Comparison of ENCODE assay signal across 1 cellular context in the genomic region with DNA sequence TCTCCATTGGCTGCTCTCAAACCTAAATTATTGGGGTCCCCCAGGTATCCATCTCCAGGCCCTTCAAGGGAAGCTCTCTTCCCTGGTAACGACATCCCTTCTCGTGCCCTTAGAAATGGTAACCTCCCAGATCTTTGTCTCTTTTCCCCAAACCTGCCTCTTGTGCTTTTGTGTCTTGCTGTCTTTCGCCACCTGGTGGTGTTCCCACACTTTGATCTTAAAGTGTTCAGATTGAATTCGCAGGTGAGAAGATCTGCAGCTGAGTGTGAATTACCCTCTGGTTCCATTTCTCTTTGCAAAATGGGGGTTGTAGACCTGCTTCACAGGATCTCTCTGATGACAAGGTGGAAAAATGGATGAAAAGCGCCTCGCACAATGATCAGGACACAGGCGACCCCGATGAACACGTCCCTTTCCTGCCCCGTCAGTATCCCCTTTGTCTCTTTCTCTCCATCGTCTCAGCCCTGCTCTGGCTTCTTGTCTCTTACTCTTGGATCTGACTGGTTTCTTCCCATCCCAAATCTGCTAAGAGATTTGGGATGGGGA.
TF ChIP-seq lines count a peak whose summit lies in the region.

No MANE protein-coding gene starts in this region.

TF ChIP-seq in GM12878, 131 proteins besides CTCF, POLR2A, EP300 and RAD21 (continued from another document):
- TF ChIP-seq, protein P1, sequence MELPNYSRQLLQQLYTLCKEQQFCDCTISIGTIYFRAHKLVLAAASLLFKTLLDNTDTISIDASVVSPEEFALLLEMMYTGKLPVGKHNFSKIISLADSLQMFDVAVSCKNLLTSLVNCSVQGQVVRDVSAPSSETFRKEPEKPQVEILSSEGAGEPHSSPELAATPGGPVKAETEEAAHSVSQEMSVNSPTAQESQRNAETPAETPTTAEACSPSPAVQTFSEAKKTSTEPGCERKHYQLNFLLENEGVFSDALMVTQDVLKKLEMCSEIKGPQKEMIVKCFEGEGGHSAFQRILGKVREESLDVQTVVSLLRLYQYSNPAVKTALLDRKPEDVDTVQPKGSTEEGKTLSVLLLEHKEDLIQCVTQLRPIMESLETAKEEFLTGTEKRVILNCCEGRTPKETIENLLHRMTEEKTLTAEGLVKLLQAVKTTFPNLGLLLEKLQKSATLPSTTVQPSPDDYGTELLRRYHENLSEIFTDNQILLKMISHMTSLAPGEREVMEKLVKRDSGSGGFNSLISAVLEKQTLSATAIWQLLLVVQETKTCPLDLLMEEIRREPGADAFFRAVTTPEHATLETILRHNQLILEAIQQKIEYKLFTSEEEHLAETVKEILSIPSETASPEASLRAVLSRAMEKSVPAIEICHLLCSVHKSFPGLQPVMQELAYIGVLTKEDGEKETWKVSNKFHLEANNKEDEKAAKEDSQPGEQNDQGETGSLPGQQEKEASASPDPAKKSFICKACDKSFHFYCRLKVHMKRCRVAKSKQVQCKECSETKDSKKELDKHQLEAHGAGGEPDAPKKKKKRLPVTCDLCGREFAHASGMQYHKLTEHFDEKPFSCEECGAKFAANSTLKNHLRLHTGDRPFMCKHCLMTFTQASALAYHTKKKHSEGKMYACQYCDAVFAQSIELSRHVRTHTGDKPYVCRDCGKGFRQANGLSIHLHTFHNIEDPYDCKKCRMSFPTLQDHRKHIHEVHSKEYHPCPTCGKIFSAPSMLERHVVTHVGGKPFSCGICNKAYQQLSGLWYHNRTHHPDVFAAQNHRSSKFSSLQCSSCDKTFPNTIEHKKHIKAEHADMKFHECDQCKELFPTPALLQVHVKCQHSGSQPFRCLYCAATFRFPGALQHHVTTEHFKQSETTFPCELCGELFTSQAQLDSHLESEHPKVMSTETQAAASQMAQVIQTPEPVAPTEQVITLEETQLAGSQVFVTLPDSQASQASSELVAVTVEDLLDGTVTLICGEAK (IDR thresholded peaks at IDR 0.05; ENCODE audit: borderline replicate concordance): no peak
- TF ChIP-seq, protein P2, sequence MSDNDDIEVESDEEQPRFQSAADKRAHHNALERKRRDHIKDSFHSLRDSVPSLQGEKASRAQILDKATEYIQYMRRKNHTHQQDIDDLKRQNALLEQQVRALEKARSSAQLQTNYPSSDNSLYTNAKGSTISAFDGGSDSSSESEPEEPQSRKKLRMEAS (IDR thresholded peaks at IDR 0.05; ENCODE audit: low read depth, low read length): no peak
- TF ChIP-seq TCF3 (IDR thresholded peaks at IDR 0.05; ENCODE audit: borderline replicate concordance, insufficient read depth, low read depth, low read length) (no peak), NFYA (IDR thresholded peaks at IDR 0.05; ENCODE audit: borderline replicate concordance, low read depth, low read length) (no peak), SMC3 (IDR thresholded peaks at IDR 0.05; ENCODE audit: borderline replicate concordance, low read length) (peak; percentile 73), NR2C2 (IDR thresholded peaks at IDR 0.05; ENCODE audit: borderline replicate concordance, control insufficient read depth, insufficient read length, low read depth) (no peak), ZNF622 (IDR thresholded peaks at IDR 0.05) (no peak)
- TF ChIP-seq, protein P3, sequence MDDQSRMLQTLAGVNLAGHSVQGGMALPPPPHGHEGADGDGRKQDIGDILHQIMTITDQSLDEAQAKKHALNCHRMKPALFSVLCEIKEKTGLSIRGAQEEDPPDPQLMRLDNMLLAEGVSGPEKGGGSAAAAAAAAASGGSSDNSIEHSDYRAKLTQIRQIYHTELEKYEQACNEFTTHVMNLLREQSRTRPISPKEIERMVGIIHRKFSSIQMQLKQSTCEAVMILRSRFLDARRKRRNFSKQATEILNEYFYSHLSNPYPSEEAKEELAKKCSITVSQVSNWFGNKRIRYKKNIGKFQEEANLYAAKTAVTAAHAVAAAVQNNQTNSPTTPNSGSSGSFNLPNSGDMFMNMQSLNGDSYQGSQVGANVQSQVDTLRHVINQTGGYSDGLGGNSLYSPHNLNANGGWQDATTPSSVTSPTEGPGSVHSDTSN (IDR thresholded peaks at IDR 0.05; ENCODE audit: insufficient replicate concordance, low read depth, low read length): no peak
